Comparison of ENCODE assay signal across 19 cellular contexts in the genomic region with DNA sequence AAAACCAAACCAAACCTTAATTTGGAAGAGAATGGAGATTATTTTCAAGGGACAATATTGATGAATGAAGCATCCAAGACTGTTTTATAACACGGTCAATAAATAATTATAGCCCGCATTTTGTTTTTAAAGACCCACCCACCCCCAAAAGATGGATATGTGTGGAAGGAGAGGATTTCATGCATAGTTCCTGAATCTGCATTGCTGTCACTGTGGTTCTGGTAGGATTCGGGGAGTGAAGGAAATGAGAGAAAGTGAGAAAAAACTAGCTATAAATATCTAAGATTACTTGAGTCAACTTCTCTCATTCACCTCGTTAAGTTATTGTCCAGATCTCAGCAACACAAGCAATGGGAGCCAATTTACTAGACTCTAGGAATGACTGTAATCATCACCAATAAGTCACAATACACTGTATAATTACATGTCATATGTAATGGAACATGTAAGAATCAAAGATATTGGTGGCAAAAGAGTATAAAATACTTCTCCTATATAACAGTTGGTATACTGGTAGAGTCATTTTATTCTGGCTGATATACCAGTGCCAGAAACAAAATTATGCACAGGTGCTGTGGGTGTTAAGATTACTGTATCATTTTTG.
"Had no signal": no experiment of that assay in that cellular context is flagged by ENCODE, and none has a peak within 500 bp of the region (broad histone marks: within the 10 kb centered on the region; RNA-seq: fewer than 3 reads in every experiment).

No MANE protein-coding gene starts in this region.

- H3K9me3 Mint-ChIP-seq: T-cell had no signal

- H3K9me3 ChIP-seq: esophagus muscularis mucosa, gastroesophageal sphincter, heart left ventricle, left lung, transverse colon, uterus had no signal

- DNase-seq: activated CD4-positive, alpha-beta T cell treated with anti-CD3 and anti-CD28 coated beads, Interleukin-2, amount 50 U/mL, for 48 hours; activated CD4-positive, CD25-positive, alpha-beta regulatory T cell; activated naive CD4-positive, alpha-beta T cell treated with Interleukin-2 at 50 U/mL for 16 hours; dermis blood vessel endothelial cell; effector memory CD4-positive, alpha-beta T cell; heart left ventricle; left lung; stimulated activated CD4-positive, alpha-beta T cell treated with anti-CD3 and anti-CD28 coated beads, Interleukin-12 subunit alpha, Interleukin-12 subunit beta, amount 100 ng/mL, for 4 hours; stimulated activated CD4-positive, alpha-beta T cell treated with anti-CD3 and anti-CD28 coated beads, Interleukin-1b, Interleukin-23, amount 100 ng/mL, for 48 hours; stimulated activated CD8-positive, alpha-beta memory T cell treated with anti-CD3 and anti-CD28 coated beads, Interleukin-4, amount 100 ng/mL, for 48 hours; stimulated activated naive CD4-positive, alpha-beta T cell treated with Interleukin-2 at 50 U/mL for 16 hours; T-cell; T1000; transverse colon; uterus had no signal

- H3K27ac Mint-ChIP-seq: T-cell had no signal

- H3K27ac ChIP-seq: cardiac muscle cell, esophagus muscularis mucosa, gastroesophageal sphincter, heart left ventricle, left lung, transverse colon, uterus had no signal

- H3K4me3 Mint-ChIP-seq: T-cell had no signal

- H3K4me3 ChIP-seq: cardiac muscle cell, esophagus muscularis mucosa, gastroesophageal sphincter, heart left ventricle, left lung, transverse colon, uterus had no signal

- H3K4me1 ChIP-seq: esophagus muscularis mucosa, gastroesophageal sphincter, heart left ventricle, transverse colon, uterus had no signal

- H3K27me3 Mint-ChIP-seq: T-cell had no signal

- ATAC-seq: gastroesophageal sphincter, heart left ventricle, left lung, SK-N-SH treated with all-trans-retinoic acid at 6 μM for 48 hours, T-cell had no signal
